Comparison of ENCODE assay signal across 8 cellular contexts in genomic region chr17:66165537-66166123, GRCh38. TPM values are rescaled to one million over a fixed set of nuclear protein-coding genes. Genes with fewer than 3 reads are reported as not detected.
A peak's percentile ranks its signal among the peaks of the same experiment; 100 is the strongest.
DNase-seq lines count a peak whose midpoint lies in the region; ATAC-seq and TF ChIP-seq lines count a peak whose summit lies in the region.

No MANE protein-coding gene starts in this region.

- no peaks in the 10 kb centered on the region for H3K27me3 ChIP-seq in RWPE2 (ENCODE audit: insufficient read depth, poor library complexity, severe bottlenecking)
- H3K27me3 ChIP-seq in esophagus muscularis mucosa: no peaks in the 10 kb centered on the region
- H3K27me3 ChIP-seq in osteoblast (ENCODE audit: insufficient read depth, low read length): no peaks in the 10 kb centered on the region

- intact Hi-C loops in esophagus muscularis mucosa (cut with DNase I): loop anchor here (5.0 kb wide), 3 partner anchors 608 to 933 kb away; no protein-coding TSS in a partner anchor
- intact Hi-C loops in lower leg skin (cut with DNase I; ENCODE audit: low total_unique reads): loop anchor here (5.0 kb wide), 1 partner anchor 873 kb away; no protein-coding TSS in a partner anchor

- H3K4me2 ChIP-seq in osteoblast (ENCODE audit: insufficient read depth, low read length): no peak overlapping the region

- H3K9me3 ChIP-seq in RWPE2 (ENCODE audit: severe bottlenecking) (no peaks in the 10 kb centered on the region), esophagus muscularis mucosa (no peaks in the 10 kb centered on the region), osteoblast (ENCODE audit: low read depth, low read length) (no peaks in the 10 kb centered on the region)

- TF ChIP-seq CTCF in RWPE2 (IDR thresholded peaks at IDR 0.05; ENCODE audit: poor library complexity, severe bottlenecking): peak; percentile 87
- peak; percentile 75 to 81 (median 76) for TF ChIP-seq CTCF in esophagus muscularis mucosa (IDR thresholded peaks at IDR 0.05)
- TF ChIP-seq CTCF in osteoblast (IDR thresholded peaks at IDR 0.05; ENCODE audit: extremely low read depth, low read depth, low read length): peak; percentile 71
- TF ChIP-seq CTCF in lower leg skin (IDR thresholded peaks at IDR 0.05): no peak

- DNase-seq in NOMO-1 (lab: John Stamatoyannopoulos, UW; ENCODE audit: unreplicated experiment in 2 of 2): peak; percentile 4 to 27
- DNase-seq in NOMO-1 treated with dmso at 0.1 percent for 144 hours (lab: John Stamatoyannopoulos, UW; ENCODE audit: unreplicated experiment): no peak
- DNase-seq in KG1 (lab: John Stamatoyannopoulos, UW): peak; percentile 6
- no peak for DNase-seq in RWPE2 (ENCODE audit: low spot score)
- no peak for DNase-seq in esophagus muscularis mucosa (ENCODE audit: extremely low spot score)
- peak; percentile 69 for DNase-seq in osteoblast (ENCODE audit: insufficient read length, low spot score, missing footprints)
- no peak for DNase-seq in lower leg skin (ENCODE audit: low spot score in 2 of 2)

- no peak for TF ChIP-seq POLR2A in esophagus muscularis mucosa (IDR thresholded peaks at IDR 0.05; ENCODE audit: low read depth)
- no peak for TF ChIP-seq POLR2A in lower leg skin (IDR thresholded peaks at IDR 0.05)

- no peaks in the 10 kb centered on the region for H3K79me2 ChIP-seq in osteoblast (ENCODE audit: insufficient read depth, low read length)

- ATAC-seq in RWPE2 (ENCODE audit: low read depth) (peak; percentile 53; the same call in 1 of the 3 replicates), HG02610 (IDR thresholded peaks at IDR 0.05; ENCODE audit: unreplicated experiment) (no peak)

- H3K36me3 ChIP-seq in RWPE2 (ENCODE audit: low read depth) (no peaks in the 10 kb centered on the region), esophagus muscularis mucosa (peaks cover 0 to 10% (median 3%) of the 10 kb centered on the region in 4 donors), osteoblast (ENCODE audit: insufficient read depth, low read length) (no peaks in the 10 kb centered on the region)

- no peaks in the 10 kb centered on the region for H4K20me1 ChIP-seq in osteoblast (ENCODE audit: insufficient read depth, low read length)

- H3K4me3 ChIP-seq in RWPE2 (ENCODE audit: severe bottlenecking) (no peak overlapping the region), esophagus muscularis mucosa (no peak overlapping the region), osteoblast (ENCODE audit: insufficient read depth, low read length) (no peak overlapping the region), lower leg skin (ENCODE audit: low read depth, poor library complexity, severe bottlenecking) (no peak overlapping the region)

- no peaks in the 10 kb centered on the region for H3K4me1 ChIP-seq in RWPE2 (ENCODE audit: insufficient read depth, poor library complexity, severe bottlenecking)
- H3K4me1 ChIP-seq in esophagus muscularis mucosa: peaks cover 0 to 29% (median 25%) of the 10 kb centered on the region in 4 donors
- H3K4me1 ChIP-seq in osteoblast (ENCODE audit: insufficient read depth, low read length): no peaks in the 10 kb centered on the region

- no peak overlapping the region for H2AFZ ChIP-seq in osteoblast (ENCODE audit: low read length)

- no peak for TF ChIP-seq EP300 in esophagus muscularis mucosa (IDR thresholded peaks at IDR 0.05)

- H3K27ac ChIP-seq in RWPE2 (ENCODE audit: poor library complexity, severe bottlenecking) (no peak overlapping the region), esophagus muscularis mucosa (replicated peaks in 1 of 4) (no peak overlapping the region), osteoblast (ENCODE audit: low read depth, low read length) (no peak overlapping the region)

RNA-seq across cellular contexts. Expression of gene CEP112, which starts 26.3 kb away (rescaled TPM):
- total RNA-seq in esophagus muscularis mucosa: 10 to 100 TPM; 17.0 to 24.7 (median 23.2) TPM
- 8.3 and 10.6 TPM in 2 replicates for total RNA-seq in osteoblast
- 1 to 10 TPM; 1.6 to 7.6 (median 3.6) TPM for total RNA-seq in lower leg skin

Comparison
In these comparisons a context has a peak if more than half of its experiments do, and no peak if none do; other contexts are left out.
1. DNase-seq: peak in NOMO-1 (2 of 2), KG1 (single experiment) and osteoblast (single experiment); none in NOMO-1 treated with dmso at 0.1 percent for 144 hours (single experiment), RWPE2 (single experiment), esophagus muscularis mucosa (single experiment) and lower leg skin (0 of 2).
2. CTCF ChIP-seq: peak in RWPE2 (single experiment), esophagus muscularis mucosa (3 of 3) and osteoblast (single experiment); none in lower leg skin (0 of 3).